Comparison of ENCODE assay signal across 15 cellular contexts in the genomic region with DNA sequence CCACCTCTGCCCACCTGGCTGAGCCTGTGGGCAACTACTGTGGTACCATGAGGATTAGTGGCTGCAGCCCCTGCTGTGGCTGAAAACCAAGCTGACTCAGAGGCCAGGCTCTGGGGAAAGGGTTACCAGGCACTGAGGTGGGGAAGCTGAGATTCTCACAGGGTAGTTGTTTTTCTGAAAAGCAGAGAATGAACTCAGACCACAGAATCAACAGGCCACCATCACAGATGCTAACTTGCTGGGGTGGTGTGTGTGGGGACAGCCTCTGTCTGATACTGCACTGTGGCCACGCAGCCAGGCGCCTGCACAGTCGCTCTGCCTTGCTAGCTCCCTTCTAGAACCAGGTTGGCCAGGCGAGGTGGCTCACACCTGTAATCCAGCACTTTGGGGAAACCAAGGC. TPM values are rescaled to one million over a fixed set of nuclear protein-coding genes. Genes with fewer than 3 reads are reported as not detected.
A peak's percentile ranks its signal among the peaks of the same experiment; 100 is the strongest.
DNase-seq lines count a peak whose midpoint lies in the region; ATAC-seq and TF ChIP-seq lines count a peak whose summit lies in the region.
"Had no signal": no experiment of that assay in that cellular context is flagged by ENCODE, and none has a peak within 500 bp of the region (broad histone marks: within the 10 kb centered on the region; RNA-seq: fewer than 3 reads in every experiment).

No MANE protein-coding gene starts in this region.

- CTCF ChIA-PET in IMR-90 (lab: Yijun Ruan, JAX), result no interaction called here

- no peak overlapping the region for H4K8ac ChIP-seq in IMR-90 (ENCODE audit: low read depth in 2 of 2, low read length in 2 of 2)
- H4K8ac ChIP-seq in trophoblast cell (ENCODE audit: low read depth, low read length), result no peak overlapping the region

- H4K20me1 ChIP-seq in IMR-90 (ENCODE audit: insufficient read depth, low read length), result peaks cover 52% of the 10 kb centered on the region

- H3K36me3 ChIP-seq in IMR-90 (ENCODE audit: control insufficient read depth, insufficient read depth, low read length), result peaks cover 62% of the 10 kb centered on the region
- peaks cover 61 to 70% of the 10 kb centered on the region in 2 experiments for H3K36me3 ChIP-seq in trophoblast cell (ENCODE audit: control insufficient read depth in 1 of 2, insufficient read depth in 2 of 2, low read length in 2 of 2)
- H3K36me3 ChIP-seq in testis (ENCODE audit: low read depth, missing control alignments), result no peaks in the 10 kb centered on the region
- peaks cover 0 to 97% (median 94%) of the 10 kb centered on the region in 9 donors for H3K36me3 ChIP-seq in heart left ventricle

- BruUV-seq in IMR-90 (replicated peaks; lab: Mats Ljungman, UMichigan), result no TSS peak

- 95% methylated on average over 4 of the region's 4 CpGs; no CpG with 5 or more reads in 1 of the 2 experiments for WGBS in IMR-90 (ENCODE audit: extremely low coverage in 2 of 2, insufficient read length in 1 of 2), 2 experiments
- no CpG with 5 or more reads among the region's 4 CpGs for WGBS in trophoblast cell (ENCODE audit: extremely low coverage, insufficient coverage, insufficient read length)
- 82 to 97% methylated on average over 1 to 4 of the region's 4 CpGs for WGBS in testis, 2 donors
- 96 to 100% (median 98%) methylated on average over 4 of the region's 4 CpGs for WGBS in heart left ventricle, 4 donors

- dilution Hi-C loops in IMR-90 (cut with HindIII; ENCODE audit: low sequenced_read_pairs, unreplicated experiment), result no loop called here

- H2AK5ac ChIP-seq in IMR-90 (ENCODE audit: low read depth, low read length), result no peak overlapping the region
- no peak overlapping the region for H2AK5ac ChIP-seq in trophoblast cell (ENCODE audit: low read length)

- H3K4me1 ChIP-seq in IMR-90 (ENCODE audit: control insufficient read depth, insufficient read depth, low read length) (peaks cover 9% of the 10 kb centered on the region), trophoblast cell (ENCODE audit: control insufficient read depth in 1 of 2, insufficient read depth in 2 of 2, low read length in 2 of 2) (no peaks in the 10 kb centered on the region), testis (peaks cover 8% of the 10 kb centered on the region), heart left ventricle (peaks cover 0 to 26% (median 6%) of the 10 kb centered on the region in 12 donors)

- TF ChIP-seq CTCF in IMR-90 (conservative IDR thresholded peaks at IDR 0.05; ENCODE audit: low read depth, low read length) (no peak), astrocyte of the cerebellum (IDR thresholded peaks at IDR 0.05; ENCODE audit: low read depth, low read length, missing control alignments) (no peak), testis (IDR thresholded peaks at IDR 0.05) (no peak), heart left ventricle (IDR thresholded peaks at IDR 0.05) (no peak)

- H2AK9ac ChIP-seq in IMR-90 (replicated peaks; ENCODE audit: low read depth, low read length, poor library complexity), result no peak overlapping the region

- H3K27ac ChIP-seq in IMR-90 (ENCODE audit: insufficient read depth, low read length) (no peak overlapping the region), trophoblast cell (ENCODE audit: low read depth, low read length) (no peak overlapping the region), testis (no peak overlapping the region), heart left ventricle (peak overlapping the region in 1 of 12 donors; percentile 73)

- H2AFZ ChIP-seq in IMR-90 (replicated peaks; ENCODE audit: low read length, poor library complexity) (no peak overlapping the region), trophoblast cell (ENCODE audit: insufficient read depth, low read length, poor library complexity) (no peak overlapping the region)

- no peak overlapping the region for H4K12ac ChIP-seq in trophoblast cell (ENCODE audit: low read depth, low read length)

- TF ChIP-seq POLR2A in IMR-90 (IDR thresholded peaks at IDR 0.05; ENCODE audit: low read depth, low read length) (no peak), testis (IDR thresholded peaks at IDR 0.05) (no peak), heart left ventricle (IDR thresholded peaks at IDR 0.05) (no peak)

- no peaks in the 10 kb centered on the region for H3K79me2 ChIP-seq in trophoblast cell (ENCODE audit: control insufficient read depth, insufficient read depth, low read length, poor library complexity)

- H3K9me3 ChIP-seq in IMR-90 (ENCODE audit: control insufficient read depth, insufficient read depth, low read length), result no peaks in the 10 kb centered on the region
- peaks cover 2% of the 10 kb centered on the region for H3K9me3 ChIP-seq in trophoblast cell (ENCODE audit: insufficient read depth, low read depth, low read length)
- H3K9me3 ChIP-seq in testis, result no peaks in the 10 kb centered on the region
- H3K9me3 ChIP-seq in heart left ventricle, result no peaks in the 10 kb centered on the region

- in situ Hi-C loops in ACHN (cut with HindIII; ENCODE audit: low pct_ligation_motif_present, low pct_unique_long_range_greater_than_20kb, low sequenced_read_pairs) (no loop called here), IMR-90 (cut with MboI; ENCODE audit: low sequenced_read_pairs) (no loop called here), astrocyte of the cerebellum (cut with HindIII; ENCODE audit: low sequenced_read_pairs) (no loop called here)

- H3K9me1 ChIP-seq in IMR-90 (ENCODE audit: insufficient read depth, low read length), result peaks cover 3% of the 10 kb centered on the region; the same call in 1 of the 2 replicates

- H3K79me1 ChIP-seq in IMR-90 (ENCODE audit: low read depth in 1 of 2, low read length in 2 of 2), result peaks cover 24 to 73% of the 10 kb centered on the region in 2 experiments
- no peaks in the 10 kb centered on the region for H3K79me1 ChIP-seq in trophoblast cell (ENCODE audit: low read length)

- H2BK120ac ChIP-seq in IMR-90 (ENCODE audit: low read depth, low read length) (no peak overlapping the region), trophoblast cell (ENCODE audit: insufficient read depth, low read length, poor library complexity) (no peak overlapping the region)

- no peak overlapping the region for H3K4me3 ChIP-seq in IMR-90 (ENCODE audit: insufficient read depth, low read depth, low read length)
- H3K4me3 ChIP-seq in astrocyte of the cerebellum (ENCODE audit: low read depth, low read length), result no peak overlapping the region
- H3K4me3 ChIP-seq in trophoblast cell (ENCODE audit: low read depth, low read length), result no peak overlapping the region
- H3K4me3 ChIP-seq in testis, result no peak overlapping the region
- H3K4me3 ChIP-seq in heart left ventricle, result no peak overlapping the region
- H3K4me3 ChIP-seq: dorsolateral prefrontal cortex had no signal

- intact Hi-C loops in IMR-90 (cut with micrococcal nuclease), result no loop called here
- intact Hi-C loops in testis (cut with DNase I; ENCODE audit: low total_unique reads), result no loop called here
- intact Hi-C loops in heart left ventricle (cut with DNase I), result loop anchor here in 2 of 10 donors (10.0 kb wide), 2 partner anchors 93 to 353 kb away; partner anchors contain the start of gene ACTG1 (in 1 of the 2)

- H2BK20ac ChIP-seq in IMR-90 (ENCODE audit: low read depth, low read length), result no peak overlapping the region

- H3K56ac ChIP-seq in IMR-90 (ENCODE audit: extremely low read depth, insufficient read depth, low read length), result no peak overlapping the region

- H3K18ac ChIP-seq in IMR-90 (ENCODE audit: low read depth, low read length) (no peak overlapping the region), trophoblast cell (ENCODE audit: low read length) (no peak overlapping the region)

- no peak overlapping the region for H4K91ac ChIP-seq in IMR-90 (ENCODE audit: insufficient read depth, low read depth, low read length)
- no peak overlapping the region for H4K91ac ChIP-seq in trophoblast cell (ENCODE audit: low read depth, low read length)

- H3K4me2 ChIP-seq in IMR-90 (ENCODE audit: low read depth, low read length) (no peak overlapping the region), trophoblast cell (ENCODE audit: low read length) (no peak overlapping the region)

- no peak overlapping the region for H2BK12ac ChIP-seq in trophoblast cell (ENCODE audit: low read length)

- peak; percentile 28 for DNase-seq in ACHN
- peak; percentile 40 for DNase-seq in IMR-90
- peak; percentile 39 for DNase-seq in astrocyte of the cerebellum (ENCODE audit: low read depth)
- no peak for DNase-seq in trophoblast cell
- no peak for DNase-seq in NCI-H446 (lab: John Stamatoyannopoulos, UW)
- DNase-seq in testis, result no peak
- DNase-seq in AG20443 (ENCODE audit: low spot score), result no peak
- no peak for DNase-seq in heart left ventricle
- DNase-seq: activated naive CD4-positive, alpha-beta T cell; mammary epithelial cell; NCI-H1417; SW 1271 had no signal

- no peak for TF ChIP-seq RAD21 in IMR-90 (IDR thresholded peaks at IDR 0.05; ENCODE audit: low read length)

- H3K27me3 ChIP-seq in IMR-90 (ENCODE audit: control insufficient read depth, insufficient read depth, low read length) (no peaks in the 10 kb centered on the region), trophoblast cell (ENCODE audit: insufficient read depth, low read length) (no peaks in the 10 kb centered on the region), testis (no peaks in the 10 kb centered on the region), heart left ventricle (no peaks in the 10 kb centered on the region)
- H3K27me3 ChIP-seq: dorsolateral prefrontal cortex had no signal

- no peak overlapping the region for H4K5ac ChIP-seq in IMR-90 (ENCODE audit: low read depth, low read length)

- H3K4ac ChIP-seq in IMR-90 (ENCODE audit: low read depth, low read length) (no peak overlapping the region), trophoblast cell (ENCODE audit: low read depth, low read length) (peak overlapping the region; percentile 20)

- H2BK15ac ChIP-seq in IMR-90 (ENCODE audit: low read depth, low read length), result no peak overlapping the region

- peak; percentile 61 for ATAC-seq in IMR-90 (ENCODE audit: low read depth)
- ATAC-seq in heart left ventricle, result no peak

- no peak overlapping the region for H3K14ac ChIP-seq in IMR-90 (replicated peaks; ENCODE audit: low read depth, low read length)
- no peak overlapping the region for H3K14ac ChIP-seq in trophoblast cell (ENCODE audit: low read length)

- H3K9ac ChIP-seq in IMR-90 (ENCODE audit: low read depth, low read length) (no peak overlapping the region), trophoblast cell (ENCODE audit: low read length) (no peak overlapping the region)

- H3K23ac ChIP-seq in IMR-90 (ENCODE audit: low read depth, low read length), result no peak overlapping the region
- peak overlapping the region; percentile 90 for H3K23ac ChIP-seq in trophoblast cell (ENCODE audit: low read length)

- POLR2A ChIA-PET in IMR-90 (lab: Charles Lee; ENCODE audit: unreplicated experiment), result no interaction called here

- H2BK5ac ChIP-seq in IMR-90 (ENCODE audit: low read depth, low read length, poor library complexity, severe bottlenecking) (no peak overlapping the region), trophoblast cell (ENCODE audit: low read depth, low read length, poor library complexity) (no peak overlapping the region)

RNA-seq across cellular contexts. Expression of gene NPLOC4, which starts 28.8 kb away (rescaled TPM):
- 66.1 and 70.4 TPM in 2 replicates for total RNA-seq in IMR-90 (2012; rRNA removed)
- 74.9 and 78.3 TPM in 2 replicates for polyA plus RNA-seq in IMR-90 (2012; rRNA removed)
- polyA plus RNA-seq in IMR-90 (2012; cell fraction: cytosol; rRNA removed), result 62.7 and 65.1 TPM in 2 replicates
- 101 and 121 TPM in 2 replicates for polyA plus RNA-seq in IMR-90 (2012; cell fraction: nucleus; rRNA removed; ENCODE audit: low replicate concordance)
- 115 and 119 TPM in 2 replicates for polyA plus RNA-seq in trophoblast cell (2013)
- total RNA-seq in testis, result 100 to 1,000 TPM; 106 to 130 TPM
- 122 TPM for polyA plus RNA-seq in testis (ENCODE audit: insufficient read depth, low read depth, low replicate concordance)
- 100 to 1,000 TPM in 3 of 9 donors, 10 to 100 TPM in 6; 92.1 to 133 (median 99.3) TPM for total RNA-seq in heart left ventricle
- polyA plus RNA-seq in heart left ventricle, result 10 to 100 TPM; 28.2 to 84.3 TPM

RNA-seq across cellular contexts. Expression of gene TSPAN10, which starts 28.9 kb away (rescaled TPM):
- 1.1 and 1.4 TPM in 2 replicates for total RNA-seq in IMR-90 (2012; rRNA removed)
- 4.5 and 5.3 TPM in 2 replicates for polyA plus RNA-seq in IMR-90 (2012; rRNA removed)
- polyA plus RNA-seq in IMR-90 (2012; cell fraction: cytosol; rRNA removed), result 4.5 and 6.5 TPM in 2 replicates
- 4.2 and 13.3 TPM in 2 replicates for polyA plus RNA-seq in IMR-90 (2012; cell fraction: nucleus; rRNA removed; ENCODE audit: low replicate concordance)
- polyA plus RNA-seq in trophoblast cell (2013), result 0.53 and 0.54 TPM in 2 replicates
- 1 to 10 TPM; 1.2 to 1.3 TPM for total RNA-seq in testis
- polyA plus RNA-seq in testis (ENCODE audit: insufficient read depth, low read depth, low replicate concordance), result 3.1 TPM
- under 1 TPM in 4 of 9 donors, not detected in 5; 0.21 to 0.41 (median 0.38) TPM for total RNA-seq in heart left ventricle
- under 1 TPM; 0.07 to 0.46 TPM for polyA plus RNA-seq in heart left ventricle

RNA-seq across cellular contexts. Expression of gene PDE6G, which starts 48.3 kb away (rescaled TPM):
- total RNA-seq in IMR-90 (2012; rRNA removed) (not detected in 2 replicates), testis (1 to 10 TPM in 1 of 2 donors, under 1 TPM in 1; 0.56 to 1.0 TPM), heart left ventricle (1 to 10 TPM in 2 of 9 donors, under 1 TPM in 1, not detected in 6; 0.73 to 2.3 (median 1.5) TPM)
- polyA plus RNA-seq in IMR-90 (2012; rRNA removed) (1.3 and 2.7 TPM in 2 replicates), testis (ENCODE audit: insufficient read depth, low read depth, low replicate concordance) (4.9 TPM), heart left ventricle (under 1 TPM in 1 of 2 donors, not detected in 1; 0.67 TPM)
- 1.0 and 1.4 TPM in 2 replicates for polyA plus RNA-seq in IMR-90 (2012; cell fraction: cytosol; rRNA removed)
- polyA plus RNA-seq in IMR-90 (2012; cell fraction: nucleus; rRNA removed; ENCODE audit: low replicate concordance), result 0.63 and 0.65 TPM in 2 replicates
- 0.21 and 0.42 TPM in 2 replicates for polyA plus RNA-seq in trophoblast cell (2013)
- total RNA-seq: bronchial epithelial cell, esophagus mucosa had no signal
- polyA plus RNA-seq: mammary epithelial cell had no signal

RNA-seq across cellular contexts. Expression of gene FAAP100, which starts 55.9 kb away (rescaled TPM):
- total RNA-seq in IMR-90 (2012; rRNA removed) (7.5 and 7.9 TPM in 2 replicates), testis (10 to 100 TPM; 42.6 to 45.8 TPM), heart left ventricle (10 to 100 TPM; 10.1 to 21.6 (median 13.5) TPM)
- polyA plus RNA-seq in IMR-90 (2012; rRNA removed) (24.8 and 27.5 TPM in 2 replicates), testis (ENCODE audit: insufficient read depth, low read depth, low replicate concordance) (17.6 TPM), heart left ventricle (10 to 100 TPM; 17.0 to 18.7 TPM)
- 14.4 and 23.9 TPM in 2 replicates for polyA plus RNA-seq in IMR-90 (2012; cell fraction: cytosol; rRNA removed)
- 48.3 and 135 TPM in 2 replicates for polyA plus RNA-seq in IMR-90 (2012; cell fraction: nucleus; rRNA removed; ENCODE audit: low replicate concordance)
- polyA plus RNA-seq in trophoblast cell (2013), result 11.4 and 11.6 TPM in 2 replicates

RNA-seq across cellular contexts. Expression of gene OXLD1, which starts 58.3 kb away (rescaled TPM):
- total RNA-seq in IMR-90 (2012; rRNA removed) (9.9 and 10.3 TPM in 2 replicates), testis (10 to 100 TPM; 40.9 to 48.3 TPM), heart left ventricle (10 to 100 TPM; 16.9 to 28.8 (median 21.7) TPM)
- polyA plus RNA-seq in IMR-90 (2012; rRNA removed) (22.3 and 26.4 TPM in 2 replicates), testis (ENCODE audit: insufficient read depth, low read depth, low replicate concordance) (45.2 TPM), heart left ventricle (10 to 100 TPM; 27.0 to 42.9 TPM)
- polyA plus RNA-seq in IMR-90 (2012; cell fraction: cytosol; rRNA removed), result 25.7 and 46.6 TPM in 2 replicates
- 52.8 and 86.9 TPM in 2 replicates for polyA plus RNA-seq in IMR-90 (2012; cell fraction: nucleus; rRNA removed; ENCODE audit: low replicate concordance)
- polyA plus RNA-seq in trophoblast cell (2013), result 19.2 and 20.7 TPM in 2 replicates

Comparison
In these comparisons a context has a peak if more than half of its experiments do, and no peak if none do; other contexts are left out.
1. DNase-seq: peak in ACHN (single experiment), IMR-90 (single experiment) and astrocyte of the cerebellum (single experiment); none in trophoblast cell (0 of 2), NCI-H446 (0 of 2), testis (single experiment), AG20443 (single experiment) and heart left ventricle (0 of 5).